ENCODE assay signal across 16 cellular contexts in genomic region chr4:89100853-89101252, GRCh38. TPM values are rescaled to one million over a fixed set of nuclear protein-coding genes. Genes with fewer than 3 reads are reported as not detected.
A peak's percentile ranks its signal among the peaks of the same experiment; 100 is the strongest.
DNase-seq lines count a peak whose midpoint lies in the region; ATAC-seq and TF ChIP-seq lines count a peak whose summit lies in the region.
"Had no signal": no experiment of that assay in that cellular context is flagged by ENCODE, and none has a peak within 500 bp of the region (broad histone marks: within the 10 kb centered on the region; RNA-seq: fewer than 3 reads in every experiment).

No MANE protein-coding gene starts in this region.

- H3K4me3 ChIP-seq in mesendoderm (ENCODE audit: low read length) (no peak overlapping the region), uterus (no peak overlapping the region), coronary artery (no peak overlapping the region)
- H3K4me3 ChIP-seq: adrenal gland, MG63 had no signal

- H3K27me3 ChIP-seq in mesendoderm (ENCODE audit: insufficient read depth, low read length, poor library complexity) (no peaks in the 10 kb centered on the region), uterus (no peaks in the 10 kb centered on the region)
- H3K27me3 ChIP-seq: adrenal gland, MG63 had no signal

- no CpG with 5 or more reads among the region's 3 CpGs for WGBS in mesendoderm (ENCODE audit: extremely low coverage, insufficient coverage, low lambda C conversion rate)

- ATAC-seq in GM18508 (IDR thresholded peaks at IDR 0.05; ENCODE audit: insufficient read depth, unreplicated experiment), result peak; percentile 14
- ATAC-seq in GM19395 (IDR thresholded peaks at IDR 0.05; ENCODE audit: unreplicated experiment), result peak; percentile 23
- ATAC-seq in HG02759 (IDR thresholded peaks at IDR 0.05; ENCODE audit: unreplicated experiment), result peak; percentile 18
- ATAC-seq in HG03521 (IDR thresholded peaks at IDR 0.05; ENCODE audit: unreplicated experiment), result peak; percentile 1
- ATAC-seq: PC-3 had no signal

- no peaks in the 10 kb centered on the region for H3K79me2 ChIP-seq in mesendoderm (ENCODE audit: control insufficient read depth, insufficient read depth, low read length)

- TF ChIP-seq POLR2A in uterus (IDR thresholded peaks at IDR 0.05), result no peak

- H3K4ac ChIP-seq in mesendoderm (ENCODE audit: low read depth, low read length), result no peak overlapping the region

- no peaks in the 10 kb centered on the region for H3K9me3 ChIP-seq in uterus
- H3K9me3 ChIP-seq: adrenal gland, MG63 had no signal

- H4K8ac ChIP-seq in mesendoderm (ENCODE audit: low read depth, low read length), result no peak overlapping the region

- H3K4me2 ChIP-seq in mesendoderm (ENCODE audit: low read length), result no peak overlapping the region

- no peak overlapping the region for H3K27ac ChIP-seq in mesendoderm (ENCODE audit: low read depth, low read length)
- no peak overlapping the region for H3K27ac ChIP-seq in uterus
- H3K27ac ChIP-seq in coronary artery, result no peak overlapping the region
- H3K27ac ChIP-seq: adrenal gland, HL-60 had no signal

- H3K56ac ChIP-seq in mesendoderm (ENCODE audit: low read length), result no peak overlapping the region

- TF ChIP-seq CTCF in uterus (IDR thresholded peaks at IDR 0.05) (no peak), coronary artery (IDR thresholded peaks at IDR 0.05) (no peak)

- no peak overlapping the region for H4K5ac ChIP-seq in mesendoderm (ENCODE audit: low read length)

- no peak for DNase-seq in NCI-H1105 treated with DMSO at 0.1 percent for 48 hours (lab: John Stamatoyannopoulos, UW)
- DNase-seq in mesendoderm, result no peak
- no peak for DNase-seq in uterus
- no peak for DNase-seq in coronary artery (ENCODE audit: low spot score)
- DNase-seq: activated CD4-positive, alpha-beta T cell treated with anti-CD3 and anti-CD28 coated beads, Interleukin-2, amount 50 U/mL, for 4 hours; adrenal gland; islet precursor cell; MG63; PC-3; retina; substantia nigra had no signal

- no peaks in the 10 kb centered on the region for H3K79me1 ChIP-seq in mesendoderm (ENCODE audit: low read length)

- intact Hi-C loops in uterus (cut with DNase I; ENCODE audit: low total_unique reads), result no loop called here

- no peak overlapping the region for H2AK5ac ChIP-seq in mesendoderm (ENCODE audit: low read length)

- H3K36me3 ChIP-seq in mesendoderm (ENCODE audit: control insufficient read depth, insufficient read depth, low read length) (no peaks in the 10 kb centered on the region), uterus (no peaks in the 10 kb centered on the region)
- H3K36me3 ChIP-seq: adrenal gland, MG63 had no signal

- H2BK15ac ChIP-seq in mesendoderm (replicated peaks; ENCODE audit: low read depth), result no peak overlapping the region

- H3K9ac ChIP-seq in mesendoderm (ENCODE audit: low read length), result no peak overlapping the region

- H3K4me1 ChIP-seq in mesendoderm (ENCODE audit: control insufficient read depth, low read depth, low read length) (no peaks in the 10 kb centered on the region), uterus (no peaks in the 10 kb centered on the region)
- H3K4me1 ChIP-seq: adrenal gland had no signal

- H2BK5ac ChIP-seq in mesendoderm (ENCODE audit: low read length), result no peak overlapping the region

- no peak overlapping the region for H2BK120ac ChIP-seq in mesendoderm (ENCODE audit: low read depth, low read length)

- no peak overlapping the region for H3K23ac ChIP-seq in mesendoderm (ENCODE audit: low read length)

- no peak overlapping the region for H3K18ac ChIP-seq in mesendoderm (ENCODE audit: low read length)

RNA-seq across cellular contexts. Expression of gene TIGD2, which starts 10.5 kb away (rescaled TPM):
- polyA plus RNA-seq in mesendoderm (2013, experiment 1 of 2), result 6.6 TPM
- polyA plus RNA-seq in mesendoderm (2013, experiment 2 of 2), result 6.8 TPM
- total RNA-seq in uterus, result 1 to 10 TPM in 3 of 4 donors, under 1 TPM in 1; 0.59 to 8.4 (median 3.3) TPM

RNA-seq across cellular contexts. Expression of gene FAM13A, which starts 43.9 kb away (rescaled TPM):
- polyA plus RNA-seq in mesendoderm (2013, experiment 1 of 2), result 9.0 TPM
- 9.4 TPM for polyA plus RNA-seq in mesendoderm (2013, experiment 2 of 2)
- total RNA-seq in uterus, result 10 to 100 TPM; 17.7 to 80.3 (median 46.2) TPM
